17 cellular contexts compared by ENCODE assay signal in the genomic region with DNA sequence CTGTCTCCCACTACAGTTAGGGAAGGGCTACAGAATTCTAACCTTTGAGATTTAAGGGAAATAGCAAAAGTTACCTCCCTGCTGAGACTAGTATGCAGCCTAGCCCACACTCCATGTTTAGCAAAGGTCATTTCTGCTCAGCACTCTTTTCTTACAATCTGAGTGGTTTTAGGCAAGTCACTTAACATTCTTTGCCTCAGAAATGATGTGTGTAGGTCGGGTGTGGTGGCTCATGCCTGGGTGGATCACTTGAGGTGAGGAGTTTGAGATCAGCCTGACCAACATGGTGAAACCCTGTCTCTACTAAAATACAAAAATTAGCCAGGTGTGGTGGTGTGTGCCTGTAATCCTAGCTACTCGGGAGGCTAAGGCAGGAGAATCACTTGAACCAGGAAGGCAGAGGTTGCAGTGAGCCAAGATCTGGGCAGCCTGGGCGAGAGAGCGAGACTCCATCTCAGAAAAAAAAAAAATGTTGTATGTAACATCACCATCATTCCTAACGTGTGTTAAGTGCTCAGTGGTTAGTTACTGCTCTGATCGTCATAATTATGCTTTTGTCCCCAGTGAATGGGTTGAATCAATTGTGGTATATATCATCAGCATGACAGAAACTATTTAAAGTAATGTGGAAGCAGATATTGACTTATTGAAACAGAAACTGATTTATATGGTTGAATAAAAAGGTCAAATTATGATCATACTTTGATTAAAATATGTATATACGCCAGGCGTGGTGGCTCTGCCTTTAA. TPM values are rescaled to one million over a fixed set of nuclear protein-coding genes. Genes with fewer than 3 reads are reported as not detected.
DNase-seq lines count a peak whose midpoint lies in the region; ATAC-seq, FAIRE-seq and TF ChIP-seq lines count a peak whose summit lies in the region.
"Had no signal": no experiment of that assay in that cellular context is flagged by ENCODE, and none has a peak within 500 bp of the region (broad histone marks: within the 10 kb centered on the region; RNA-seq: fewer than 3 reads in every experiment).

No MANE protein-coding gene starts in this region.

- FAIRE-seq in astrocyte (lab: Jason Lieb, UNC): no peak
- FAIRE-seq: A204.1, GM12891 had no signal

- H3K4me3 ChIP-seq in astrocyte (ENCODE audit: insufficient read depth, low read depth, low read length) (no peak overlapping the region), osteoblast (ENCODE audit: insufficient read depth, low read length) (no peak overlapping the region), tibial artery (no peak overlapping the region), heart right ventricle (no peak overlapping the region)
- H3K4me3 ChIP-seq: BLaER1 treated with 17β-estradiol and CSF1 and Interleukin-3, amounts not matched to agents 10 nM and 100 nM had no signal

- DNase-seq in activated CD4-positive, alpha-beta T cell treated with anti-CD3 and anti-CD28 coated beads, Interleukin-2, amount 10 ng/mL, durations not matched to agents 24 days and 14 days: no peak
- DNase-seq in activated CD4-positive, alpha-beta T cell treated with anti-CD3 and anti-CD28 coated beads, Interleukin-2, amount 50 U/mL, for 4 hours: no peak
- no peak for DNase-seq in HFFc6
- no peak for DNase-seq in astrocyte (ENCODE audit: low read depth)
- DNase-seq in osteoblast (ENCODE audit: insufficient read length, low spot score, missing footprints): no peak
- no peak for DNase-seq in tibial artery
- DNase-seq in left ventricle myocardium superior: no peak
- DNase-seq in heart right ventricle: no peak
- DNase-seq: CD8-positive, alpha-beta memory T cell; GF-D8; GOT3; NCI-H1048; NCI-H510A treated with DMSO at 0.1 percent for 48 hours; NCI-H82 had no signal

- H3K27ac Mint-ChIP-seq in activated CD4-positive, alpha-beta T cell treated with anti-CD3 and anti-CD28 coated beads, Interleukin-2, amount 10 ng/mL, durations not matched to agents 24 days and 14 days: peak overlapping the region; percentile 17
- peak overlapping the region; percentile 58; the same call in 1 of the 2 replicates for H3K27ac Mint-ChIP-seq in HFFc6
- peak overlapping the region; percentile 70 for H3K27ac Mint-ChIP-seq in astrocyte (ENCODE audit: unreplicated experiment)

- H4K20me1 ChIP-seq in astrocyte (ENCODE audit: insufficient read depth, low read length) (no peaks in the 10 kb centered on the region), osteoblast (ENCODE audit: insufficient read depth, low read length) (no peaks in the 10 kb centered on the region)
- H4K20me1 ChIP-seq: BLaER1 treated with 17β-estradiol and CSF1 and Interleukin-3, amounts not matched to agents 10 nM and 100 nM had no signal

- TF ChIP-seq CTCF in HFFc6 (IDR thresholded peaks at IDR 0.05) (no peak), astrocyte (IDR thresholded peaks at IDR 0.05; ENCODE audit: insufficient read depth, low read depth, low read length) (no peak), osteoblast (IDR thresholded peaks at IDR 0.05; ENCODE audit: extremely low read depth, low read depth, low read length) (no peak), tibial artery (IDR thresholded peaks at IDR 0.05) (no peak), heart right ventricle (IDR thresholded peaks at IDR 0.05) (no peak)

- intact Hi-C loops in activated CD4-positive, alpha-beta T cell treated with anti-CD3 and anti-CD28 coated beads, Interleukin-2, amount 10 ng/mL, durations not matched to agents 24 days and 14 days (cut with micrococcal nuclease): loop anchor here (10.0 kb wide), 1 partner anchor 670 kb away; no protein-coding TSS in a partner anchor
- intact Hi-C loops in tibial artery (cut with DNase I; ENCODE audit: low total_unique reads): no loop called here
- intact Hi-C loops in left ventricle myocardium superior (cut with micrococcal nuclease): no loop called here
- intact Hi-C loops in heart right ventricle (cut with DNase I): no loop called here

- no peak overlapping the region for H3K4me2 ChIP-seq in astrocyte (ENCODE audit: low read length)
- H3K4me2 ChIP-seq in osteoblast (ENCODE audit: insufficient read depth, low read length): no peak overlapping the region
- H3K4me2 ChIP-seq: BLaER1 treated with 17β-estradiol and CSF1 and Interleukin-3, amounts not matched to agents 10 nM and 100 nM had no signal

- H3K79me2 ChIP-seq in astrocyte (ENCODE audit: insufficient read depth, low read length): no peaks in the 10 kb centered on the region
- no peaks in the 10 kb centered on the region for H3K79me2 ChIP-seq in osteoblast (ENCODE audit: insufficient read depth, low read length)

- H3K36me3 Mint-ChIP-seq in activated CD4-positive, alpha-beta T cell treated with anti-CD3 and anti-CD28 coated beads, Interleukin-2, amount 10 ng/mL, durations not matched to agents 24 days and 14 days (ENCODE audit: low read depth): peaks cover 12% of the 10 kb centered on the region
- peaks cover 18% of the 10 kb centered on the region for H3K36me3 Mint-ChIP-seq in HFFc6 (ENCODE audit: low read depth)
- peaks cover 7% of the 10 kb centered on the region for H3K36me3 Mint-ChIP-seq in astrocyte (ENCODE audit: low read depth, unreplicated experiment)

- no peaks in the 10 kb centered on the region for H3K27me3 Mint-ChIP-seq in activated CD4-positive, alpha-beta T cell treated with anti-CD3 and anti-CD28 coated beads, Interleukin-2, amount 10 ng/mL, durations not matched to agents 24 days and 14 days
- H3K27me3 Mint-ChIP-seq in HFFc6 (ENCODE audit: insufficient read depth) (peaks cover 4% of the 10 kb centered on the region), astrocyte (ENCODE audit: low read depth, unreplicated experiment) (no peaks in the 10 kb centered on the region)
- H3K27me3 Mint-ChIP-seq: CD8-positive, alpha-beta memory T cell had no signal

- H3K4me1 ChIP-seq in astrocyte (ENCODE audit: insufficient read depth, low read length): peaks cover 33% of the 10 kb centered on the region
- H3K4me1 ChIP-seq in osteoblast (ENCODE audit: insufficient read depth, low read length): peaks cover 51% of the 10 kb centered on the region
- H3K4me1 ChIP-seq in tibial artery: peaks cover 0 to 13% (median 4%) of the 10 kb centered on the region in 4 donors
- peaks cover 0 to 19% (median 12%) of the 10 kb centered on the region in 9 donors for H3K4me1 ChIP-seq in heart right ventricle

- H3K4me1 Mint-ChIP-seq in activated CD4-positive, alpha-beta T cell treated with anti-CD3 and anti-CD28 coated beads, Interleukin-2, amount 10 ng/mL, durations not matched to agents 24 days and 14 days: peaks cover 19% of the 10 kb centered on the region
- H3K4me1 Mint-ChIP-seq in HFFc6 (ENCODE audit: low read depth) (peaks cover 79% of the 10 kb centered on the region), astrocyte (ENCODE audit: low read depth, unreplicated experiment) (peaks cover 39% of the 10 kb centered on the region)

- H3K4me3 Mint-ChIP-seq in activated CD4-positive, alpha-beta T cell treated with anti-CD3 and anti-CD28 coated beads, Interleukin-2, amount 10 ng/mL, durations not matched to agents 24 days and 14 days: no peak overlapping the region
- H3K4me3 Mint-ChIP-seq in HFFc6 (no peak overlapping the region), astrocyte (ENCODE audit: unreplicated experiment) (no peak overlapping the region)
- H3K4me3 Mint-ChIP-seq: CD8-positive, alpha-beta memory T cell had no signal

- H3K9ac ChIP-seq in astrocyte (ENCODE audit: low read length): no peak overlapping the region
- H3K9ac ChIP-seq: BLaER1 treated with 17β-estradiol and CSF1 and Interleukin-3, amounts not matched to agents 10 nM and 100 nM had no signal

- H3K9me3 ChIP-seq in astrocyte (ENCODE audit: insufficient read depth, low read depth, low read length) (no peaks in the 10 kb centered on the region), osteoblast (ENCODE audit: low read depth, low read length) (no peaks in the 10 kb centered on the region), tibial artery (no peaks in the 10 kb centered on the region), heart right ventricle (no peaks in the 10 kb centered on the region)

- H2AFZ ChIP-seq in astrocyte (ENCODE audit: low read depth, low read length) (no peak overlapping the region), osteoblast (ENCODE audit: low read length) (no peak overlapping the region)

- H3K27me3 ChIP-seq in astrocyte (ENCODE audit: insufficient read depth, low read length): no peaks in the 10 kb centered on the region
- no peaks in the 10 kb centered on the region for H3K27me3 ChIP-seq in osteoblast (ENCODE audit: insufficient read depth, low read length)
- no peaks in the 10 kb centered on the region for H3K27me3 ChIP-seq in tibial artery
- no peaks in the 10 kb centered on the region for H3K27me3 ChIP-seq in heart right ventricle
- H3K27me3 ChIP-seq: BLaER1 treated with 17β-estradiol and CSF1 and Interleukin-3, amounts not matched to agents 10 nM and 100 nM had no signal

- no peaks in the 10 kb centered on the region for H3K36me3 ChIP-seq in astrocyte (ENCODE audit: insufficient read depth, low read length)
- no peaks in the 10 kb centered on the region for H3K36me3 ChIP-seq in osteoblast (ENCODE audit: insufficient read depth, low read length)
- H3K36me3 ChIP-seq in tibial artery: peaks cover 0 to 7% (median 7%) of the 10 kb centered on the region in 3 donors
- H3K36me3 ChIP-seq in heart right ventricle: peaks cover 0 to 4% (median 0%) of the 10 kb centered on the region in 9 donors

- ATAC-seq in left ventricle myocardium superior (no peak), heart right ventricle (no peak)

- peaks cover under 1% of the 10 kb centered on the region for H3K9me3 Mint-ChIP-seq in activated CD4-positive, alpha-beta T cell treated with anti-CD3 and anti-CD28 coated beads, Interleukin-2, amount 10 ng/mL, durations not matched to agents 24 days and 14 days
- H3K9me3 Mint-ChIP-seq in HFFc6 (no peaks in the 10 kb centered on the region), astrocyte (ENCODE audit: unreplicated experiment) (peaks cover 4% of the 10 kb centered on the region)
- H3K9me3 Mint-ChIP-seq: CD8-positive, alpha-beta memory T cell had no signal

- WGBS in heart right ventricle, 2 donors: 94 to 97% methylated on average over 8 of the region's 8 CpGs

- no peak overlapping the region for H3K27ac ChIP-seq in astrocyte (ENCODE audit: low read depth, low read length)
- peak overlapping the region; percentile 80 for H3K27ac ChIP-seq in osteoblast (ENCODE audit: low read depth, low read length)
- H3K27ac ChIP-seq in tibial artery: no peak overlapping the region
- no peak overlapping the region for H3K27ac ChIP-seq in heart right ventricle
- H3K27ac ChIP-seq: BLaER1 treated with 17β-estradiol and CSF1 and Interleukin-3, amounts not matched to agents 10 nM and 100 nM had no signal

RNA-seq across cellular contexts. Expression of gene COPB1, which starts 55.0 kb away (rescaled TPM):
- total RNA-seq in activated CD4-positive, alpha-beta T cell treated with anti-CD3 and anti-CD28 coated beads, Interleukin-2, amount 10 ng/mL, durations not matched to agents 24 days and 14 days: 91.8 and 93.5 TPM in 2 replicates
- 100 to 1,000 TPM; 161 to 193 (median 187) TPM for total RNA-seq in HFFc6 (2021; fragmentation: NEBNext Ultra II Directional; extraction: Animal tissue kit (Norgen Biotek cat#: 25700))
- total RNA-seq in astrocyte: 223 and 236 TPM in 2 replicates
- total RNA-seq in osteoblast: 245 and 257 TPM in 2 replicates
- total RNA-seq in left ventricle myocardium superior: 43.6 TPM
- total RNA-seq in heart right ventricle: 10 to 100 TPM; 40.2 to 60.0 (median 47.9) TPM
- polyA plus RNA-seq in heart right ventricle: 10 to 100 TPM; 28.4 to 49.1 TPM

Comparison
In these comparisons a context has a peak if more than half of its experiments do, and no peak if none do; other contexts are left out.
1. H3K27ac Mint-ChIP-seq: peak in every context shown above with its lines; median percentile 70 in astrocyte; 58 in HFFc6; 17 in activated CD4-positive, alpha-beta T cell treated with anti-CD3 and anti-CD28 coated beads, Interleukin-2, amount 10 ng/mL, durations not matched to agents 24 days and 14 days.